16 cellular contexts compared by ENCODE assay signal in genomic region chr1:224454337-224455055, GRCh38. TPM values are rescaled to one million over a fixed set of nuclear protein-coding genes. Genes with fewer than 3 reads are reported as not detected.
DNase-seq lines count a peak whose midpoint lies in the region; ATAC-seq and TF ChIP-seq lines count a peak whose summit lies in the region.
"Had no signal": no experiment of that assay in that cellular context is flagged by ENCODE, and none has a peak within 500 bp of the region (broad histone marks: within the 10 kb centered on the region; RNA-seq: fewer than 3 reads in every experiment).

No MANE protein-coding gene starts in this region.

- 0 out of 2 replicates have a peak, but pooled peaks cover 1% of the 10 kb centered on the region for H3K79me2 ChIP-seq in H9 (ENCODE audit: insufficient read depth, low read length)

- H2BK20ac ChIP-seq in H9 (ENCODE audit: low read depth, low read length, poor library complexity, severe bottlenecking): no peak overlapping the region

- no peaks in the 10 kb centered on the region for H3K27me3 ChIP-seq in H9 (ENCODE audit: insufficient read depth, low read length)
- no peaks in the 10 kb centered on the region for H3K27me3 ChIP-seq in sigmoid colon
- no peaks in the 10 kb centered on the region for H3K27me3 ChIP-seq in stomach
- H3K27me3 ChIP-seq in ascending aorta: no peaks in the 10 kb centered on the region
- H3K27me3 ChIP-seq: BLaER1 treated with 17β-estradiol and CSF1 and Interleukin-3, amounts not matched to agents 10 nM and 100 nM had no signal

- H2AFZ ChIP-seq in H9 (ENCODE audit: low read length): no peak overlapping the region

- H3K23me2 ChIP-seq in H9 (ENCODE audit: insufficient read length, low read depth, low read length, poor library complexity, severe bottlenecking): no peaks in the 10 kb centered on the region

- H2BK12ac ChIP-seq in H9 (ENCODE audit: insufficient read length, low read depth, low read length): no peak overlapping the region

- H2BK5ac ChIP-seq in H9 (ENCODE audit: insufficient read length, low read length): no peak overlapping the region

- no peak overlapping the region for H3K18ac ChIP-seq in H9 (ENCODE audit: insufficient read length, low read depth, low read length)

- ATAC-seq in T-helper 17 cell (no peak), HG02763 (IDR thresholded peaks at IDR 0.05; ENCODE audit: unreplicated experiment) (no peak)
- ATAC-seq: natural killer cell treated with Interleukin-12 subunit alpha and Interleukin-12 subunit beta and Interleukin-15 and Interleukin-18, amount 100 ng/mL, for 72 hours had no signal

- no CpG with 5 or more reads among the region's 8 CpGs for WGBS in H9 (ENCODE audit: extremely low coverage, insufficient read length, low lambda C conversion rate)
- 20 to 63% methylated on average over 8 of the region's 8 CpGs for WGBS in sigmoid colon, 2 donors
- WGBS in stomach, 5 donors: 39 to 61% (median 48%) methylated on average over 8 of the region's 8 CpGs

- H3K4me2 ChIP-seq in H9 (ENCODE audit: insufficient read depth, insufficient read length, low read length): no peak overlapping the region
- H3K4me2 ChIP-seq: BLaER1 treated with 17β-estradiol and CSF1 and Interleukin-3, amounts not matched to agents 10 nM and 100 nM had no signal

- H3K79me1 ChIP-seq in H9 (ENCODE audit: insufficient read depth, low read depth, low read length, poor library complexity, severe bottlenecking): no peaks in the 10 kb centered on the region

- H3K23ac ChIP-seq in H9 (ENCODE audit: insufficient read length, low read depth, low read length): no peak overlapping the region

- H3K36me3 Mint-ChIP-seq in H9 (ENCODE audit: insufficient read depth in 1 of 3, low read depth in 3 of 3): peaks cover 0 to 7% (median 0%) of the 10 kb centered on the region in 3 experiments; a peak in 3 of 7 replicates
- H3K36me3 Mint-ChIP-seq in T-helper 17 cell (ENCODE audit: low read depth): no peaks in the 10 kb centered on the region
- H3K36me3 Mint-ChIP-seq: brain; natural killer cell treated with Interleukin-12 subunit alpha and Interleukin-12 subunit beta and Interleukin-15 and Interleukin-18, amount 100 ng/mL, for 72 hours had no signal

- no peaks in the 10 kb centered on the region for H3K4me1 ChIP-seq in H9 (ENCODE audit: insufficient read depth, low read length)
- H3K4me1 ChIP-seq in sigmoid colon: peaks cover 0 to 41% (median 29%) of the 10 kb centered on the region in 4 donors
- H3K4me1 ChIP-seq in stomach: peaks cover 9 to 41% (median 19%) of the 10 kb centered on the region in 4 donors
- peaks cover 5 to 9% of the 10 kb centered on the region in 2 donors for H3K4me1 ChIP-seq in ascending aorta

- H2BK120ac ChIP-seq in H9 (ENCODE audit: low read depth, low read length, poor library complexity, severe bottlenecking): no peak overlapping the region

- intact Hi-C loops in sigmoid colon (cut with DNase I): loop anchor here (5.0 to 10.0 kb wide), 2 partner anchors 97 to 270 kb away; partner anchors contain the start of genes CNIH4 and DEGS1
- intact Hi-C loops in stomach (cut with DNase I; ENCODE audit: low total_unique reads): loop anchor here (10.0 kb wide), 1 partner anchor 340 kb away; the partner anchor contains the start of gene FBXO28
- intact Hi-C loops in ascending aorta (cut with DNase I): loop anchor here (5.0 kb wide), 3 partner anchors 32 to 337 kb away; partner anchors contain the start of gene NVL

- H3K4me3 Mint-ChIP-seq in H9 (no peak overlapping the region), T-helper 17 cell (no peak overlapping the region)
- H3K4me3 Mint-ChIP-seq: activated CD4-positive, alpha-beta T cell treated with anti-CD3 and anti-CD28 coated beads, Interleukin-2, amount 10 ng/mL, durations not matched to agents 24 days and 14 days; natural killer cell treated with Interleukin-12 subunit alpha and Interleukin-12 subunit beta and Interleukin-15 and Interleukin-18, amount 100 ng/mL, for 72 hours had no signal

- TF ChIP-seq CTCF in H9 (conservative IDR thresholded peaks at IDR 0.05) (no peak), sigmoid colon (IDR thresholded peaks at IDR 0.05) (no peak), stomach (IDR thresholded peaks at IDR 0.05) (no peak), ascending aorta (IDR thresholded peaks at IDR 0.05) (no peak)

- H4K91ac ChIP-seq in H9 (ENCODE audit: insufficient read length, low read depth, low read length): no peak overlapping the region

- H3K36me3 ChIP-seq in sigmoid colon (no peaks in the 10 kb centered on the region), stomach (no peaks in the 10 kb centered on the region), ascending aorta (no peaks in the 10 kb centered on the region)

- TF ChIP-seq POLR2A in sigmoid colon (IDR thresholded peaks at IDR 0.05) (no peak), stomach (IDR thresholded peaks at IDR 0.05) (no peak)

- H3K27ac ChIP-seq in H9 (ENCODE audit: insufficient read length, low read depth, low read length) (no peak overlapping the region), sigmoid colon (peak overlapping the region; percentile 48 to 58 (median 54)), stomach (peak overlapping the region in 2 of 5 donors; percentile 46 to 52), ascending aorta (no peak overlapping the region)
- H3K27ac ChIP-seq: BLaER1 treated with 17β-estradiol and CSF1 and Interleukin-3, amounts not matched to agents 10 nM and 100 nM had no signal

- no peak overlapping the region for H4K5ac ChIP-seq in H9 (ENCODE audit: insufficient read length, low read depth, low read length)

- DNase-seq in H9: no peak
- no peak for DNase-seq in T-helper 17 cell
- peak; percentile 88 for DNase-seq in islet precursor cell
- DNase-seq in sigmoid colon: no peak
- no peak for DNase-seq in GM19238 (ENCODE audit: insufficient read length, low spot score)
- no peak for DNase-seq in stomach
- DNase-seq in ascending aorta (ENCODE audit: low spot score in 2 of 2): no peak
- DNase-seq: activated CD4-positive, alpha-beta T cell treated with anti-CD3 and anti-CD28 coated beads, Interleukin-2, amount 10 ng/mL, durations not matched to agents 24 days and 14 days; NCI-H1105; NK-92 treated with Interleukin-12 subunit alpha and Interleukin-12 subunit beta, amount 100 ng/mL, for 24 hours; stimulated activated CD8-positive, alpha-beta memory T cell treated with anti-CD3 and anti-CD28 coated beads, Interleukin-4, amount 100 ng/mL, for 48 hours had no signal

- no peaks in the 10 kb centered on the region for H3K9me3 Mint-ChIP-seq in H9
- H3K9me3 Mint-ChIP-seq: activated CD4-positive, alpha-beta T cell treated with anti-CD3 and anti-CD28 coated beads, Interleukin-2, amount 10 ng/mL, durations not matched to agents 24 days and 14 days; activated T-helper 2 cell treated with anti-CD3 and anti-CD28 coated beads, Interferon-gamma antibody, Interleukin-2, Interleukin-4, amounts not matched to agents 10 μg/mL and 5 μg/mL and 100 μg/mL, durations not matched to agents 14 hours and 24 hours and 36 hours; brain; natural killer cell treated with Interleukin-12 subunit alpha and Interleukin-12 subunit beta and Interleukin-15 and Interleukin-18, amount 100 ng/mL, for 72 hours had no signal

- no peak overlapping the region for H2AK5ac ChIP-seq in H9 (ENCODE audit: insufficient read length, low read length)

- no peak overlapping the region for H4K8ac ChIP-seq in H9 (replicated peaks; ENCODE audit: insufficient read length, low read depth, low read length)

- no peak overlapping the region for H3T11ph ChIP-seq in H9 (ENCODE audit: low read length)

- H4K20me1 ChIP-seq in H9 (ENCODE audit: control insufficient read depth, insufficient read depth, insufficient read length): no peaks in the 10 kb centered on the region
- H4K20me1 ChIP-seq: BLaER1 treated with 17β-estradiol and CSF1 and Interleukin-3, amounts not matched to agents 10 nM and 100 nM had no signal

- TF ChIP-seq EP300 in sigmoid colon (IDR thresholded peaks at IDR 0.05) (no peak), stomach (IDR thresholded peaks at IDR 0.05) (no peak)

- no peak overlapping the region for H2BK15ac ChIP-seq in H9 (ENCODE audit: low read depth, low read length)

- H3K4ac ChIP-seq in H9 (ENCODE audit: low read depth, low read length): no peak overlapping the region

- H3K4me1 Mint-ChIP-seq in H9 (peaks cover 21 to 29% of the 10 kb centered on the region in 2 experiments), T-helper 17 cell (peaks cover 18% of the 10 kb centered on the region)

- H3K27me3 Mint-ChIP-seq in H9 (ENCODE audit: low read depth): no peaks in the 10 kb centered on the region
- H3K27me3 Mint-ChIP-seq in T-helper 17 cell: no peaks in the 10 kb centered on the region
- H3K27me3 Mint-ChIP-seq: activated CD4-positive, alpha-beta T cell treated with anti-CD3 and anti-CD28 coated beads, Interleukin-2, amount 10 ng/mL, durations not matched to agents 24 days and 14 days; brain; natural killer cell treated with Interleukin-12 subunit alpha and Interleukin-12 subunit beta and Interleukin-15 and Interleukin-18, amount 100 ng/mL, for 72 hours had no signal

- H3K9me3 ChIP-seq in H9 (ENCODE audit: control insufficient read depth, low read depth, low read length) (no peaks in the 10 kb centered on the region), T-helper 17 cell (ENCODE audit: control insufficient read depth, low read length, poor library complexity, severe bottlenecking) (no peaks in the 10 kb centered on the region), sigmoid colon (no peaks in the 10 kb centered on the region), stomach (no peaks in the 10 kb centered on the region), ascending aorta (no peaks in the 10 kb centered on the region)
- H3K9me3 ChIP-seq: BLaER1 treated with 17β-estradiol and CSF1 and Interleukin-3, amounts not matched to agents 10 nM and 100 nM had no signal

- no peak overlapping the region for H3K56ac ChIP-seq in H9 (ENCODE audit: insufficient read length, low read depth, low read length)

- H3K4me3 ChIP-seq in sigmoid colon: no peak overlapping the region
- no peak overlapping the region for H3K4me3 ChIP-seq in stomach
- no peak overlapping the region for H3K4me3 ChIP-seq in ascending aorta
- H3K4me3 ChIP-seq: BLaER1 treated with 17β-estradiol and CSF1 and Interleukin-3, amounts not matched to agents 10 nM and 100 nM had no signal

- H3K14ac ChIP-seq in H9 (ENCODE audit: insufficient read depth, low read length): no peak overlapping the region

- H3K27ac Mint-ChIP-seq in H9 (peak overlapping the region; percentile 45 to 88 (median 65); a peak in 3 of 7 replicates), T-helper 17 cell (peak overlapping the region; percentile 9)
- H3K27ac Mint-ChIP-seq: activated CD4-positive, alpha-beta T cell treated with anti-CD3 and anti-CD28 coated beads, Interleukin-2, amount 10 ng/mL, durations not matched to agents 24 days and 14 days; activated T-helper 2 cell treated with anti-CD3 and anti-CD28 coated beads, Interferon-gamma antibody, Interleukin-2, Interleukin-4, amounts not matched to agents 10 μg/mL and 5 μg/mL and 100 μg/mL, durations not matched to agents 14 hours and 24 hours and 36 hours had no signal

- no peak overlapping the region for H3K9ac ChIP-seq in H9 (ENCODE audit: extremely low read depth, insufficient read length, low read length)
- H3K9ac ChIP-seq: BLaER1 treated with 17β-estradiol and CSF1 and Interleukin-3, amounts not matched to agents 10 nM and 100 nM had no signal

RNA-seq across cellular contexts. Expression of gene WDR26, which starts 19.9 kb away (rescaled TPM):
- total RNA-seq in H9 (2021): 81.4 and 81.7 TPM in 2 replicates
- total RNA-seq in T-helper 17 cell: 100 to 1,000 TPM; 157 to 176 TPM
- 100 to 1,000 TPM in 1 of 4 donors, 10 to 100 TPM in 3; 63.3 to 105 (median 66.6) TPM for total RNA-seq in sigmoid colon
- 10 to 100 TPM; 27.6 to 30.7 (median 28.8) TPM for polyA plus RNA-seq in sigmoid colon
- total RNA-seq in stomach: 100 to 1,000 TPM in 2 of 5 donors, 10 to 100 TPM in 3; 20.4 to 154 (median 92.4) TPM
- polyA plus RNA-seq in stomach: 10 to 100 TPM; 17.0 to 26.3 (median 24.6) TPM
- total RNA-seq in ascending aorta: 31.8 TPM

Comparison
In these comparisons a context has a peak if more than half of its experiments do, and no peak if none do; other contexts are left out.
1. H3K27ac ChIP-seq: peak in sigmoid colon (4 of 4); none in H9 (single experiment) and ascending aorta (0 of 2).